Comparison of ENCODE assay signal across 15 cellular contexts in genomic region chr10:100342627-100342972, GRCh38. TPM values are rescaled to one million over a fixed set of nuclear protein-coding genes. Genes with fewer than 3 reads are reported as not detected.
DNase-seq lines count a peak whose midpoint lies in the region; ATAC-seq, FAIRE-seq and TF ChIP-seq lines count a peak whose summit lies in the region.
"Had no signal": no experiment of that assay in that cellular context is flagged by ENCODE, and none has a peak within 500 bp of the region (broad histone marks: within the 10 kb centered on the region; RNA-seq: fewer than 3 reads in every experiment).

No MANE protein-coding gene starts in this region.

- H3K27ac Mint-ChIP-seq in T-helper 1 cell treated with Interleukin-12 subunit alpha and Interleukin-12 subunit beta and Interleukin-4 antibody, amounts not matched to agents 30 μg/mL and 1 μg/mL, for 36 hours, result peak overlapping the region; percentile 43
- peak overlapping the region; percentile 7 for H3K27ac Mint-ChIP-seq in activated CD8-positive, alpha-beta T cell treated with anti-CD3 and anti-CD28 coated beads for 36 hours
- H3K27ac Mint-ChIP-seq: activated naive CD4-positive, alpha-beta T cell treated with anti-CD3 and anti-CD28 coated beads, Interleukin-2, amount 10 ng/mL, durations not matched to agents 7 days and 5 days had no signal

- TF ChIP-seq POLR2A in tibial nerve (IDR thresholded peaks at IDR 0.05), result no peak

- no peaks in the 10 kb centered on the region for H3K27me3 ChIP-seq in layer of hippocampus (ENCODE audit: control insufficient read depth, insufficient read depth, low read length)
- peaks cover 0 to 4% of the 10 kb centered on the region in 2 donors for H3K27me3 ChIP-seq in tibial nerve
- no peaks in the 10 kb centered on the region for H3K27me3 ChIP-seq in small intestine (ENCODE audit: control insufficient read depth in 2 of 2, insufficient read depth in 2 of 2, low read length in 2 of 2)
- H3K27me3 ChIP-seq: BLaER1, foreskin keratinocyte had no signal

- ATAC-seq in activated CD8-positive, alpha-beta T cell treated with anti-CD3 and anti-CD28 coated beads for 36 hours, result no peak
- no peak for ATAC-seq in HG02981 (IDR thresholded peaks at IDR 0.05; ENCODE audit: unreplicated experiment)

- no peak for FAIRE-seq in small intestine (lab: Jason Lieb, UNC)
- FAIRE-seq: GM12878 had no signal

- peaks cover 2% of the 10 kb centered on the region for H3K36me3 Mint-ChIP-seq in T-helper 1 cell treated with Interleukin-12 subunit alpha and Interleukin-12 subunit beta and Interleukin-4 antibody, amounts not matched to agents 30 μg/mL and 1 μg/mL, for 36 hours (ENCODE audit: low read depth)
- peaks cover 6% of the 10 kb centered on the region for H3K36me3 Mint-ChIP-seq in activated CD8-positive, alpha-beta T cell treated with anti-CD3 and anti-CD28 coated beads for 36 hours (ENCODE audit: low read depth)

- no peak for TF ChIP-seq CTCF in activated CD8-positive, alpha-beta T cell treated with anti-CD3 and anti-CD28 coated beads for 36 hours (IDR thresholded peaks at IDR 0.05)
- TF ChIP-seq CTCF in tibial nerve (IDR thresholded peaks at IDR 0.05), result no peak

- CTCF ChIA-PET in activated CD8-positive, alpha-beta T cell treated with anti-CD3 and anti-CD28 coated beads for 36 hours (lab: Charles Lee), result interaction anchor here (0.5 to 16.7 kb wide), 14 partner anchors 8 to 193 kb away, joined by 3 to 292 read pairs (median 6); partner anchors contain the start of genes HIF1AN and SEC31B

- H3K36me3 ChIP-seq in tibial nerve (no peaks in the 10 kb centered on the region), small intestine (ENCODE audit: control insufficient read depth in 2 of 2, insufficient read depth in 2 of 2, low read length in 2 of 2) (no peaks in the 10 kb centered on the region)
- H3K36me3 ChIP-seq: BLaER1 had no signal

- no peaks in the 10 kb centered on the region for H3K27me3 Mint-ChIP-seq in T-helper 1 cell treated with Interleukin-12 subunit alpha and Interleukin-12 subunit beta and Interleukin-4 antibody, amounts not matched to agents 30 μg/mL and 1 μg/mL, for 36 hours (ENCODE audit: low read depth)
- no peaks in the 10 kb centered on the region for H3K27me3 Mint-ChIP-seq in activated CD8-positive, alpha-beta T cell treated with anti-CD3 and anti-CD28 coated beads for 36 hours

- intact Hi-C loops in activated CD8-positive, alpha-beta T cell treated with anti-CD3 and anti-CD28 coated beads for 36 hours (cut with micrococcal nuclease), result loop anchor here (1.0 kb wide), 1 partner anchor 91 kb away; no protein-coding TSS in a partner anchor

- no peak for DNase-seq in T-helper 1 cell
- DNase-seq in activated CD8-positive, alpha-beta T cell treated with anti-CD3 and anti-CD28 coated beads for 36 hours, result no peak
- no peak for DNase-seq in tibial nerve (ENCODE audit: low spot score in 2 of 2)
- no peak for DNase-seq in putamen (ENCODE audit: low spot score)
- no peak for DNase-seq in small intestine
- DNase-seq: occipital lobe had no signal

- H3K4me3 Mint-ChIP-seq in T-helper 1 cell treated with Interleukin-12 subunit alpha and Interleukin-12 subunit beta and Interleukin-4 antibody, amounts not matched to agents 30 μg/mL and 1 μg/mL, for 36 hours, result no peak overlapping the region
- H3K4me3 Mint-ChIP-seq in activated CD8-positive, alpha-beta T cell treated with anti-CD3 and anti-CD28 coated beads for 36 hours, result no peak overlapping the region
- H3K4me3 Mint-ChIP-seq: activated naive CD4-positive, alpha-beta T cell treated with anti-CD3 and anti-CD28 coated beads, Interleukin-2, amount 10 ng/mL, durations not matched to agents 7 days and 5 days had no signal

- no peaks in the 10 kb centered on the region for H3K9me3 Mint-ChIP-seq in T-helper 1 cell treated with Interleukin-12 subunit alpha and Interleukin-12 subunit beta and Interleukin-4 antibody, amounts not matched to agents 30 μg/mL and 1 μg/mL, for 36 hours
- H3K9me3 Mint-ChIP-seq in activated CD8-positive, alpha-beta T cell treated with anti-CD3 and anti-CD28 coated beads for 36 hours, result no peaks in the 10 kb centered on the region
- H3K9me3 Mint-ChIP-seq: activated naive CD4-positive, alpha-beta T cell treated with anti-CD3 and anti-CD28 coated beads, Interleukin-2, amount 10 ng/mL, durations not matched to agents 7 days and 5 days had no signal

- H3K27ac ChIP-seq in layer of hippocampus (ENCODE audit: low read depth, low read length) (peak overlapping the region; percentile 74), tibial nerve (peak overlapping the region in 3 of 4 donors; percentile 22 to 78 (median 37)), small intestine (ENCODE audit: low read depth in 1 of 2, low read length in 1 of 2) (no peak overlapping the region)
- H3K27ac ChIP-seq: BLaER1, epithelial cell of prostate, foreskin keratinocyte had no signal

- TF ChIP-seq EP300 in tibial nerve (IDR thresholded peaks at IDR 0.05), result no peak

- H3K9me3 ChIP-seq in tibial nerve (no peaks in the 10 kb centered on the region), small intestine (ENCODE audit: control insufficient read depth, low read depth) (no peaks in the 10 kb centered on the region)
- H3K9me3 ChIP-seq: BLaER1, mucosa of descending colon had no signal

- peaks cover 45% of the 10 kb centered on the region for H3K4me1 Mint-ChIP-seq in T-helper 1 cell treated with Interleukin-12 subunit alpha and Interleukin-12 subunit beta and Interleukin-4 antibody, amounts not matched to agents 30 μg/mL and 1 μg/mL, for 36 hours (ENCODE audit: low read depth)
- H3K4me1 Mint-ChIP-seq in activated CD8-positive, alpha-beta T cell treated with anti-CD3 and anti-CD28 coated beads for 36 hours (ENCODE audit: low read depth), result peaks cover 19% of the 10 kb centered on the region

- 81 to 82% methylated on average over 7 of the region's 7 CpGs for WGBS in tibial nerve, 2 donors
- 43 to 68% (median 68%) methylated on average over 7 of the region's 7 CpGs for WGBS in small intestine, 3 donors

- H3K4me3 ChIP-seq in tibial nerve (no peak overlapping the region), small intestine (ENCODE audit: low read depth in 1 of 2, low read length in 2 of 2) (no peak overlapping the region)
- H3K4me3 ChIP-seq: BLaER1, GM12878, mucosa of descending colon had no signal

- H3K4me1 ChIP-seq in tibial nerve (peaks cover 0 to 49% (median 23%) of the 10 kb centered on the region in 4 donors), small intestine (ENCODE audit: control insufficient read depth in 2 of 2, insufficient read depth in 1 of 2, low read depth in 1 of 2, low read length in 1 of 2) (peaks cover 0 to 2% of the 10 kb centered on the region in 2 donors)

- POLR2A ChIA-PET in activated CD8-positive, alpha-beta T cell treated with anti-CD3 and anti-CD28 coated beads for 36 hours (lab: Charles Lee), result no interaction called here

RNA-seq across cellular contexts. Expression of gene SCD, which starts 4.4 kb away (rescaled TPM):
- total RNA-seq in activated CD8-positive, alpha-beta T cell treated with anti-CD3 and anti-CD28 coated beads for 36 hours, result 100 to 1,000 TPM; 271 TPM
- 100 to 1,000 TPM; 118 to 500 (median 249) TPM for total RNA-seq in tibial nerve
- 100 to 1,000 TPM in 1 of 3 donors, 10 to 100 TPM in 2; 14.8 to 144 (median 20.5) TPM for polyA plus RNA-seq in small intestine

RNA-seq across cellular contexts. Expression of gene PKD2L1, which starts 12.6 kb away (rescaled TPM):
- total RNA-seq in activated CD8-positive, alpha-beta T cell treated with anti-CD3 and anti-CD28 coated beads for 36 hours, result not detected
- total RNA-seq in tibial nerve, result under 1 TPM in 1 of 4 donors, not detected in 3; 0.42 TPM
- under 1 TPM in 2 of 3 donors, not detected in 1; 0.10 to 0.27 TPM for polyA plus RNA-seq in small intestine
- total RNA-seq: foreskin keratinocyte had no signal
- polyA plus RNA-seq: foreskin keratinocyte had no signal

RNA-seq across cellular contexts. Expression of gene BLOC1S2, which starts 56.1 kb away (rescaled TPM):
- 10 to 100 TPM; 45.1 to 48.6 TPM for total RNA-seq in activated CD8-positive, alpha-beta T cell treated with anti-CD3 and anti-CD28 coated beads for 36 hours
- 10 to 100 TPM; 15.3 to 39.0 (median 26.6) TPM for total RNA-seq in tibial nerve
- polyA plus RNA-seq in small intestine, result 10 to 100 TPM; 33.3 to 47.6 (median 33.3) TPM

Comparison
In these comparisons a context has a peak if more than half of its experiments do, and no peak if none do; other contexts are left out.
1. H3K27ac ChIP-seq: peak in layer of hippocampus (single experiment) and tibial nerve (3 of 4); none in small intestine (0 of 2).